ENCODE assay signal across 26 cellular contexts in the genomic region with DNA sequence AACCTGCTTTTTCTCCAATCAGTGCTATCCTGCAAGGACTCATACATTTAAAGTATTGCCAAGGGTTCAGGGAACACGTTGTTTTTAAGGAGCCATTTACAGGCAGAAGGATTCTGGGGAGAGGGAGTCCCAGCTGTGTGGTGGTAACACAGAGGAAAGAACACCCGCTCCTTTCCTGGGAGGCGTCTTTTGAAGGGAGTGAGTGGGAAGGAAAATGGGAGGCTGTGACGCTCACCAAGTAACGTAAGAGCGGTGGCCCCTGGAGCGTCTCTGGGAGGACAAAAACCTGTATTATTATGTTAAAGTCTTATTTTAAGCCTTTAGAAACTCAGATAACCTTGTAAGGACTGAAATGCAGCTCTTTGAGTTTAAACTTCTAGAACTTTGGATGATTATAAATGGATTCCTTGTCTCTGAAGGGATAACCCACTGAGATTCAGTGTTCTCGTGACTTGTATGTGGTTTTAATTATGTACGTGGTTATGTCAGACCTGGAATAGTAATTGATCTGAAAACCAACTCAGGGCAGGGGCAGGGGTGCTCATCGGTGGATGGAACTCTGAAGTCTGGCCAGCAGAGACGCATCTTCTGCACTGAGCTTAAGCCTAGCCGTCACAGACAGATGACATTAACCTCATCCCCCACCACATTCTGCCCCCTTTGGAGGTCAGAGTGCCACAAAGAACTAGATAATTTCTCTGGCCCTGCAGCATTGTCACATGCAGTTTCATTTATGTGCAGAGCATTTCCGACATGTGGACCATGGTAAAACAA. TPM values are rescaled to one million over a fixed set of nuclear protein-coding genes. Genes with fewer than 3 reads are reported as not detected.
"Had no signal": no experiment of that assay in that cellular context is flagged by ENCODE, and none has a peak within 500 bp of the region (broad histone marks: within the 10 kb centered on the region; RNA-seq: fewer than 3 reads in every experiment).

No MANE protein-coding gene starts in this region.

- H3K27me3 Mint-ChIP-seq: activated CD8-positive, alpha-beta T cell treated with anti-CD3 and anti-CD28 coated beads for 36 hours; activated naive CD8-positive, alpha-beta T cell; dendritic cell treated with granulocyte-macrophage colony-stimulating factor and Interleukin-4, amounts not matched to agents 40 ng/mL and 50 ng/mL, for 4 days; effector memory CD8-positive, alpha-beta T cell; naive B cell; stimulated activated naive B cell treated with anti-CD40 and anti-IgM and Interleukin-4, amounts not matched to agents 10 μg/mL and 1 μg/mL and 100 μg/mL, for 72 hours had no signal

- H3K4me3 ChIP-seq: body of pancreas, gastrocnemius medialis, heart right ventricle, right atrium auricular region, skin epidermis, upper lobe of right lung had no signal

- H3K27ac ChIP-seq: body of pancreas, gastrocnemius medialis, heart right ventricle, neutrophil, right atrium auricular region, skin epidermis, upper lobe of right lung had no signal

- H3K4me1 Mint-ChIP-seq: naive B cell; stimulated activated naive B cell treated with anti-CD40 and anti-IgM and Interleukin-4, amounts not matched to agents 10 μg/mL and 1 μg/mL and 100 μg/mL, for 72 hours had no signal

- H3K27me3 ChIP-seq: body of pancreas, gastrocnemius medialis, heart right ventricle, neutrophil, right atrium auricular region, upper lobe of right lung had no signal

- H3K4me1 ChIP-seq: body of pancreas, right atrium auricular region, upper lobe of right lung had no signal

- ATAC-seq: activated CD8-positive, alpha-beta T cell treated with anti-CD3 and anti-CD28 coated beads for 36 hours; activated T-cell treated with anti-CD3 and anti-CD28 coated beads, Interleukin-2, amount 50 U/mL, for 72 hours; body of pancreas; effector memory CD8-positive, alpha-beta T cell; gastrocnemius medialis; heart right ventricle; stimulated activated naive B cell treated with anti-CD40 and anti-IgM and Interleukin-4, amounts not matched to agents 10 μg/mL and 1 μg/mL and 100 μg/mL, for 72 hours; upper lobe of right lung had no signal

- H3K27ac Mint-ChIP-seq: activated CD8-positive, alpha-beta T cell treated with anti-CD3 and anti-CD28 coated beads for 36 hours; activated naive CD8-positive, alpha-beta T cell; activated T-cell treated with anti-CD3 and anti-CD28 coated beads, Interleukin-2, amount 50 U/mL, for 72 hours; dendritic cell treated with granulocyte-macrophage colony-stimulating factor and Interleukin-4, amounts not matched to agents 40 ng/mL and 50 ng/mL, for 4 days; effector memory CD8-positive, alpha-beta T cell; stimulated activated naive B cell treated with anti-CD40 and anti-IgM and Interleukin-4, amounts not matched to agents 10 μg/mL and 1 μg/mL and 100 μg/mL, for 72 hours had no signal

- DNase-seq: activated CD4-positive, alpha-beta T cell treated with anti-CD3 and anti-CD28 coated beads for 4 hours; activated CD8-positive, alpha-beta T cell treated with anti-CD3 and anti-CD28 coated beads for 36 hours; activated gamma-delta T cell treated with Interleukin-2 at 50 U/mL for 16 hours; activated T-cell treated with anti-CD3 and anti-CD28 coated beads, Interleukin-2, amount 50 U/mL, for 72 hours; amygdala; body of pancreas; cerebellar nuclear complex; effector memory CD8-positive, alpha-beta T cell; gastrocnemius medialis; heart right ventricle; islet precursor cell; naive B cell; stimulated activated CD4-positive, alpha-beta T cell treated with anti-CD3 and anti-CD28 coated beads, Interleukin-15, amount 100 ng/mL, for 24 hours; stimulated activated CD4-positive, alpha-beta T cell treated with anti-CD3 and anti-CD28 coated beads, Interleukin-4, amount 100 ng/mL, for 1 hour; stimulated activated naive B cell treated with anti-CD40 and anti-IgM and Interleukin-4, amounts not matched to agents 10 μg/mL and 1 μg/mL and 100 μg/mL, for 72 hours; T-helper 2 cell; upper lobe of right lung had no signal

- H3K9me3 Mint-ChIP-seq: activated CD8-positive, alpha-beta T cell treated with anti-CD3 and anti-CD28 coated beads for 36 hours; activated T-cell treated with anti-CD3 and anti-CD28 coated beads, Interleukin-2, amount 50 U/mL, for 72 hours; dendritic cell treated with granulocyte-macrophage colony-stimulating factor and Interleukin-4, amounts not matched to agents 40 ng/mL and 50 ng/mL, for 4 days; effector memory CD8-positive, alpha-beta T cell; naive B cell; stimulated activated naive B cell treated with anti-CD40 and anti-IgM and Interleukin-4, amounts not matched to agents 10 μg/mL and 1 μg/mL and 100 μg/mL, for 72 hours had no signal

- H3K4me3 Mint-ChIP-seq: activated CD8-positive, alpha-beta T cell treated with anti-CD3 and anti-CD28 coated beads for 36 hours; activated naive CD8-positive, alpha-beta T cell; activated T-cell treated with anti-CD3 and anti-CD28 coated beads, Interleukin-2, amount 50 U/mL, for 72 hours; dendritic cell treated with granulocyte-macrophage colony-stimulating factor and Interleukin-4, amounts not matched to agents 40 ng/mL and 50 ng/mL, for 4 days; effector memory CD8-positive, alpha-beta T cell; stimulated activated naive B cell treated with anti-CD40 and anti-IgM and Interleukin-4, amounts not matched to agents 10 μg/mL and 1 μg/mL and 100 μg/mL, for 72 hours had no signal

RNA-seq across cellular contexts. Expression of gene SLC12A3, which starts 41.9 kb away (rescaled TPM):
- total RNA-seq: activated CD8-positive, alpha-beta T cell treated with anti-CD3 and anti-CD28 coated beads for 36 hours; activated T-cell treated with anti-CD3 and anti-CD28 coated beads, Interleukin-2, amount 50 U/mL, for 72 hours; body of pancreas; epithelial cell of proximal tubule; gastrocnemius medialis; heart right ventricle; lung microvascular endothelial cell; posterior vena cava; right atrium auricular region; subcutaneous adipose tissue; upper lobe of right lung had no signal
- polyA plus RNA-seq: heart right ventricle had no signal
